In genomic region chr1:155323729-155324040, GRCh38 we compare ENCODE assay signal across 8 cellular contexts. TPM values are rescaled to one million over a fixed set of nuclear protein-coding genes. Genes with fewer than 3 reads are reported as not detected.
A peak's percentile ranks its signal among the peaks of the same experiment; 100 is the strongest.
DNase-seq lines count a peak whose midpoint lies in the region; ATAC-seq and TF ChIP-seq lines count a peak whose summit lies in the region.

No MANE protein-coding gene starts in this region.

- intact Hi-C loops in activated CD4-positive, alpha-beta memory T cell treated with anti-CD3 and anti-CD28 coated beads for 36 hours (cut with micrococcal nuclease): loop anchor here (1.0 to 10.0 kb wide), 7 partner anchors 15 to 422 kb away; partner anchors contain the start of genes FDPS and HCN3
- intact Hi-C loops in lower lobe of right lung (cut with DNase I): no loop called here

- peak; percentile 90 for DNase-seq in AG10803 (ENCODE audit: low read depth)
- DNase-seq in NCI-H82 (lab: John Stamatoyannopoulos, UW): peak; percentile 87
- DNase-seq in activated CD4-positive, alpha-beta memory T cell treated with anti-CD3 and anti-CD28 coated beads for 36 hours: peak; percentile 91
- DNase-seq in lower lobe of right lung: peak; percentile 91
- DNase-seq in stimulated activated CD4-positive, alpha-beta T cell treated with anti-CD3 and anti-CD28 coated beads, TNF-alpha, amount 100 ng/mL, for 24 hours (ENCODE audit: low read depth in 3 of 3): peak; percentile 59 to 86 (median 67)

- H3K36me3 ChIP-seq in duodenal mucosa (ENCODE audit: control insufficient read depth in 1 of 2, insufficient read depth in 2 of 2, low read length in 2 of 2) (peaks cover 13 to 26% of the 10 kb centered on the region in 2 donors), lower lobe of right lung (peaks cover 45% of the 10 kb centered on the region)

- peaks cover 31% of the 10 kb centered on the region for H3K4me1 Mint-ChIP-seq in activated CD4-positive, alpha-beta memory T cell treated with anti-CD3 and anti-CD28 coated beads for 36 hours (ENCODE audit: low read depth)

- peak overlapping the region; percentile 93 for H3K4me3 ChIP-seq in AG10803 (ENCODE audit: low read length)
- peak overlapping the region; percentile 93 to 95 for H3K4me3 ChIP-seq in duodenal mucosa (ENCODE audit: low read depth in 1 of 2, low read length in 2 of 2)
- H3K4me3 ChIP-seq in lower lobe of right lung: peak overlapping the region; percentile 95

- H3K9me3 ChIP-seq in duodenal mucosa (ENCODE audit: control insufficient read depth in 1 of 2, low read length in 2 of 2) (no peaks in the 10 kb centered on the region), lower lobe of right lung (no peaks in the 10 kb centered on the region)

- H3K27ac Mint-ChIP-seq in activated CD4-positive, alpha-beta memory T cell treated with anti-CD3 and anti-CD28 coated beads for 36 hours: peak overlapping the region; percentile 69

- no peaks in the 10 kb centered on the region for H3K27me3 ChIP-seq in duodenal mucosa (ENCODE audit: control insufficient read depth in 1 of 2, insufficient read depth in 2 of 2, low read length in 2 of 2)
- H3K27me3 ChIP-seq in lower lobe of right lung (ENCODE audit: low read depth): no peaks in the 10 kb centered on the region

- no peaks in the 10 kb centered on the region for H3K27me3 Mint-ChIP-seq in activated CD4-positive, alpha-beta memory T cell treated with anti-CD3 and anti-CD28 coated beads for 36 hours

- H3K9me3 Mint-ChIP-seq in activated CD4-positive, alpha-beta memory T cell treated with anti-CD3 and anti-CD28 coated beads for 36 hours: no peaks in the 10 kb centered on the region

- H3K27ac ChIP-seq in duodenal mucosa (ENCODE audit: low read depth, low read length) (peak overlapping the region; percentile 98), lower lobe of right lung (peak overlapping the region; percentile 94)

- ATAC-seq in GM19025 (IDR thresholded peaks at IDR 0.05; ENCODE audit: low read depth, unreplicated experiment) (peak; percentile 32), HG03439 (IDR thresholded peaks at IDR 0.05; ENCODE audit: unreplicated experiment) (peak; percentile 38), lower lobe of right lung (peak; percentile 85 to 86)

- POLR2A ChIA-PET in activated CD4-positive, alpha-beta memory T cell treated with anti-CD3 and anti-CD28 coated beads for 36 hours (lab: Charles Lee): interaction anchor here (0.9 to 1.5 kb wide), 6 partner anchors 51 to 1103 kb away, joined by 3 to 6 read pairs (median 5); partner anchors contain the start of genes CLK2, SCAMP3 and UBAP2L

- H3K36me3 Mint-ChIP-seq in activated CD4-positive, alpha-beta memory T cell treated with anti-CD3 and anti-CD28 coated beads for 36 hours: peaks cover 21% of the 10 kb centered on the region

- H3K9ac ChIP-seq in duodenal mucosa (ENCODE audit: low read depth in 1 of 2, low read length in 2 of 2): peak overlapping the region; percentile 80 to 91

- H3K4me1 ChIP-seq in duodenal mucosa (ENCODE audit: control insufficient read depth in 1 of 2, insufficient read depth in 2 of 2, low read length in 2 of 2): peaks cover 36 to 48% of the 10 kb centered on the region in 2 donors
- H3K4me1 ChIP-seq in lower lobe of right lung: peaks cover 38% of the 10 kb centered on the region

- peak overlapping the region; percentile 83 for H3K4me3 Mint-ChIP-seq in activated CD4-positive, alpha-beta memory T cell treated with anti-CD3 and anti-CD28 coated beads for 36 hours

- TF ChIP-seq CTCF in AG10803 (conservative IDR thresholded peaks at IDR 0.05; ENCODE audit: low read length) (no peak), lower lobe of right lung (IDR thresholded peaks at IDR 0.05) (no peak)

- CTCF ChIA-PET in activated CD4-positive, alpha-beta memory T cell treated with anti-CD3 and anti-CD28 coated beads for 36 hours (lab: Charles Lee): interaction anchor here (0.7 to 6.3 kb wide), 18 partner anchors 11 to 366 kb away, joined by 3 to 188 read pairs (median 6); partner anchors contain the start of genes CLK2, ENTREP3, FDPS and HCN3

RNA-seq across cellular contexts. Expression of gene RUSC1, which starts 3.0 kb away (rescaled TPM):
- total RNA-seq in activated CD4-positive, alpha-beta memory T cell treated with anti-CD3 and anti-CD28 coated beads for 36 hours: 10 to 100 TPM; 23.2 to 25.4 TPM
- total RNA-seq in lower lobe of right lung: 27.6 TPM

RNA-seq across cellular contexts. Expression of gene FDPS, which starts 15.0 kb away (rescaled TPM):
- total RNA-seq in activated CD4-positive, alpha-beta memory T cell treated with anti-CD3 and anti-CD28 coated beads for 36 hours: 100 to 1,000 TPM; 378 to 395 TPM
- total RNA-seq in lower lobe of right lung: 184 TPM

RNA-seq across cellular contexts. Expression of gene PKLR, which starts 22.4 kb away (rescaled TPM):
- not detected for total RNA-seq in activated CD4-positive, alpha-beta memory T cell treated with anti-CD3 and anti-CD28 coated beads for 36 hours
- not detected for total RNA-seq in lower lobe of right lung

RNA-seq across cellular contexts. Expression of gene HCN3, which starts 46.4 kb away (rescaled TPM):
- 1 to 10 TPM; 1.9 to 2.4 TPM for total RNA-seq in activated CD4-positive, alpha-beta memory T cell treated with anti-CD3 and anti-CD28 coated beads for 36 hours
- 4.2 TPM for total RNA-seq in lower lobe of right lung

RNA-seq across cellular contexts. Expression of gene CLK2, which starts 50.4 kb away (rescaled TPM):
- 10 to 100 TPM; 62.0 to 68.1 TPM for total RNA-seq in activated CD4-positive, alpha-beta memory T cell treated with anti-CD3 and anti-CD28 coated beads for 36 hours
- total RNA-seq in lower lobe of right lung: 51.1 TPM

Comparison
In these comparisons a context has a peak if more than half of its experiments do, and no peak if none do; other contexts are left out.
1. Peak in every context shown above with its lines: DNase-seq, ATAC-seq, H3K4me3 ChIP-seq and H3K27ac ChIP-seq.
2. ATAC-seq: peak in every context shown above with its lines; median percentile 86 in lower lobe of right lung; 38 in HG03439; 32 in GM19025.